8 cellular contexts compared by ENCODE assay signal in the genomic region with DNA sequence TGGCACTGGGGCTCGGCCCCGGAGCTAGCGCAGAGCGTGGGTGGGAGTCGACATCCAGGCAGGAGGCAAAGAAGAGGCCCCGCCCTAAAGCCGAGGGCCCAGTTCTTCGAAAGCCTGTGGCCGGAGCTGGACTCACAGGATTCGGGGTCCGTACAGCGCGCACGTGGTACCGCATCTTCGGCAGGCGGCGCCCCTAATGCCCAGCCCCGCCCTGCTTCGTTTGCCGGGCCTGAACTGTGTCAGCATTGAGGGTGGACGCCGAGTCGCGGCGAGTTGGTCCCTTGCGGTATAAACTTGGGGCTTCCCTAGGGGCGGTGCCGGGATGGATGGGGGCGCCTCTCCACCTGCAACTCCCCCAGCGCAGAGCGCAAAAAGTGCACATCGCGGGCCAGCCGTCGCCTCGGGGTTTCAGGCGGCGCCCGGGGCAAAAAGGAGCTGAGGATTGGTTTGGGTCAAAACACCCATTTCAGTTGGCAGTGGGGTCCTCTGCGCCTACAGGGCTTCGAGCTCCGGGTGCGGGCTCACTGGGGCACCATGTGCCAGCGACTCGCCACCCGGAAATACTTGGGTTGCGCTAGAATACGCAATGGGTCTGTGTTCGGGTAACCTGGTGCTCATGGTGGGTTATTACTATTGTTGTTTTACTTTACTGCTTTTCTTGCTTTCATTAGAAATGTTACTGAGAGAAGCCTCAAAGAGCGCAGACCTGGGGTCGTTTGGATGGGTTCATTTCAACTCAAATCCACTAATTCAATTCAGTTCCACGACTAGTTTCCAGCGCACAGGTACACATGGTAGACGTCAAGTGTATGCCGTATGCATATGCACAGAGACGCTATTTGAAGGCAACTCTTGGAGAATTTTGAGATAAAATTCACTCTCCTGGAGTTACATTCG. TPM values are rescaled to one million over a fixed set of nuclear protein-coding genes. Genes with fewer than 3 reads are reported as not detected.
DNase-seq lines count a peak whose midpoint lies in the region; ATAC-seq, FAIRE-seq and TF ChIP-seq lines count a peak whose summit lies in the region.

No MANE protein-coding gene starts in this region.

- no peak overlapping the region for H2AFZ ChIP-seq in OCI-LY1 (ENCODE audit: low read length)
- H2AFZ ChIP-seq in fibroblast of lung (ENCODE audit: low read length) = no peak overlapping the region

- H3F3A ChIP-seq in OCI-LY1 (ENCODE audit: insufficient read depth, low read length) = no peaks in the 10 kb centered on the region

- no peaks in the 10 kb centered on the region for H3K9me3 ChIP-seq in OCI-LY1 (ENCODE audit: low read length)
- no peaks in the 10 kb centered on the region for H3K9me3 ChIP-seq in fibroblast of lung (ENCODE audit: control insufficient read depth, insufficient read depth, low read depth, low read length)

- H3K9me2 ChIP-seq in OCI-LY1 (ENCODE audit: low read depth, low read length) = no peaks in the 10 kb centered on the region

- peak overlapping the region; percentile 97 for H3K27ac ChIP-seq in OCI-LY1 (ENCODE audit: low read depth, low read length, poor library complexity, severe bottlenecking)
- H3K27ac ChIP-seq in fibroblast of lung (ENCODE audit: insufficient read depth, low read length) = no peak overlapping the region

- no peak; the same call in 1 of the 2 replicates for TF ChIP-seq POLR2A in GM12892 (IDR thresholded peaks at IDR 0.05; ENCODE audit: low read depth, low read length)

- H3K79me2 ChIP-seq in OCI-LY1 (ENCODE audit: insufficient read depth, low read length) = peaks cover 16% of the 10 kb centered on the region
- no peaks in the 10 kb centered on the region for H3K79me2 ChIP-seq in fibroblast of lung (ENCODE audit: control insufficient read depth, insufficient read depth, low read length)

- DNase-seq in GM12892 (ENCODE audit: insufficient read length) (peak; percentile 44), fibroblast of lung (ENCODE audit: low read depth in 2 of 2) (peak in 1 of 2 donors; percentile 5), sciatic nerve (ENCODE audit: low spot score) (no peak), DMS114 treated with DMSO at 0.1 percent for 48 hours (lab: John Stamatoyannopoulos, UW; ENCODE audit: unreplicated experiment) (no peak), 8988T (no peak), NCI-H1436 (lab: John Stamatoyannopoulos, UW) (no peak)

- peak overlapping the region; percentile 94 for H3K9ac ChIP-seq in OCI-LY1 (ENCODE audit: low read length)
- H3K9ac ChIP-seq in fibroblast of lung (ENCODE audit: insufficient read depth, low read length) = no peak overlapping the region

- H3K4me2 ChIP-seq in OCI-LY1 (ENCODE audit: low read length) = peak overlapping the region; percentile 88
- H3K4me2 ChIP-seq in fibroblast of lung (ENCODE audit: extremely low read depth, insufficient read depth, low read length) = peak overlapping the region; percentile 33

- no peaks in the 10 kb centered on the region for H4K20me1 ChIP-seq in OCI-LY1 (ENCODE audit: insufficient read depth, low read length)
- H4K20me1 ChIP-seq in fibroblast of lung (ENCODE audit: control insufficient read depth, extremely low read depth, insufficient read depth, low read length) = no peaks in the 10 kb centered on the region

- ATAC-seq in sciatic nerve = peak; percentile 23
- no peak for ATAC-seq in HG03520 (IDR thresholded peaks at IDR 0.05; ENCODE audit: unreplicated experiment)

- H3K4me1 ChIP-seq in OCI-LY1 (ENCODE audit: insufficient read depth, low read length, severe bottlenecking) (peaks cover 67% of the 10 kb centered on the region), fibroblast of lung (ENCODE audit: control insufficient read depth, extremely low read depth, insufficient read depth, low read length) (no peaks in the 10 kb centered on the region)

- no peak for TF ChIP-seq CTCF in OCI-LY1 (IDR thresholded peaks at IDR 0.05; ENCODE audit: low read length)
- no peak for TF ChIP-seq CTCF in fibroblast of lung (conservative IDR thresholded peaks at IDR 0.05 in 1 of 2, IDR thresholded peaks at IDR 0.05 in 1 of 2; ENCODE audit: low read depth in 1 of 2, low read length in 2 of 2)

- no peaks in the 10 kb centered on the region for H3K36me3 ChIP-seq in OCI-LY1 (ENCODE audit: insufficient read depth, low read length)
- H3K36me3 ChIP-seq in fibroblast of lung (ENCODE audit: control insufficient read depth, insufficient read depth, low read length) = no peaks in the 10 kb centered on the region

- H3K4me3 ChIP-seq in OCI-LY1 (ENCODE audit: low read depth, low read length, poor library complexity, severe bottlenecking) = peak overlapping the region; percentile 82
- peak overlapping the region in 2 of 4 experiments; percentile 19 to 47 for H3K4me3 ChIP-seq in fibroblast of lung (replicated peaks in 1 of 4; ENCODE audit: control extremely low read depth in 1 of 4, insufficient read depth in 1 of 4, low read depth in 3 of 4, low read length in 4 of 4)

- intact Hi-C loops in sciatic nerve (cut with DNase I) = no loop called here

- peak; percentile 93 for FAIRE-seq in GM12892 (lab: Jason Lieb, UNC)

- H3K27me3 ChIP-seq in OCI-LY1 (ENCODE audit: insufficient read depth, low read length) (no peaks in the 10 kb centered on the region), fibroblast of lung (ENCODE audit: control insufficient read depth, insufficient read depth, low read length) (peaks cover 86% of the 10 kb centered on the region)

RNA-seq across cellular contexts. Expression of a gene that starts 3.9 kb away (rescaled TPM):
- 33.5 TPM for polyA plus RNA-seq in GM12892 (2012; ENCODE audit: missing spikeins)
- total RNA-seq in fibroblast of lung = not detected in 2 replicates
- not detected in 2 replicates for polyA plus RNA-seq in fibroblast of lung
- not detected in 2 replicates for polyA plus RNA-seq in fibroblast of lung (2012)
- not detected in 2 replicates for polyA minus RNA-seq in fibroblast of lung (ENCODE audit: low replicate concordance)
- 1.2 TPM for total RNA-seq in sciatic nerve
